Comparison of ENCODE assay signal across 9 cellular contexts in genomic region chr20:11716239-11716944, GRCh38.
DNase-seq lines count a peak whose midpoint lies in the region; ATAC-seq, FAIRE-seq and TF ChIP-seq lines count a peak whose summit lies in the region.
"Had no signal": no experiment of that assay in that cellular context is flagged by ENCODE, and none has a peak within 500 bp of the region (broad histone marks: within the 10 kb centered on the region; RNA-seq: fewer than 3 reads in every experiment).

No MANE protein-coding gene starts in this region.

- peak overlapping the region; percentile 64 for H2AFZ ChIP-seq in neuronal stem cell (ENCODE audit: low read length)

- no CpG with 5 or more reads among the region's 4 CpGs for WGBS in neuronal stem cell (ENCODE audit: extremely low coverage in 2 of 2, insufficient read length in 2 of 2, insufficient replicate concordance in 1 of 2), 2 donors

- H2BK15ac ChIP-seq in neuronal stem cell (ENCODE audit: low read length): no peak overlapping the region

- no peak overlapping the region for H3K4ac ChIP-seq in neuronal stem cell (ENCODE audit: low read length)

- H3K79me1 ChIP-seq in neuronal stem cell (ENCODE audit: low read depth, low read length): no peaks in the 10 kb centered on the region

- no peak overlapping the region for H3K18ac ChIP-seq in neuronal stem cell (ENCODE audit: low read length)

- H3K4me1 ChIP-seq in neuronal stem cell (ENCODE audit: control insufficient read depth in 2 of 2, insufficient read depth in 1 of 2, low read depth in 1 of 2, low read length in 2 of 2): no peaks in the 10 kb centered on the region

- no peak overlapping the region for H3K14ac ChIP-seq in neuronal stem cell (ENCODE audit: low read length)

- no peaks in the 10 kb centered on the region for H3K27me3 ChIP-seq in bronchial epithelial cell (ENCODE audit: control insufficient read depth, insufficient read depth, low read length)
- H3K27me3 ChIP-seq in neuronal stem cell (ENCODE audit: control insufficient read depth in 3 of 3, insufficient read depth in 3 of 3, low read depth in 1 of 3, low read length in 3 of 3): no peaks in the 10 kb centered on the region

- no peak overlapping the region for H2BK120ac ChIP-seq in neuronal stem cell (ENCODE audit: low read depth, low read length)

- no peak overlapping the region for H3K23ac ChIP-seq in neuronal stem cell (ENCODE audit: low read depth, low read length, poor library complexity)

- H2BK12ac ChIP-seq in neuronal stem cell (ENCODE audit: low read length): no peak overlapping the region

- H2BK5ac ChIP-seq in neuronal stem cell (ENCODE audit: low read length): no peak overlapping the region

- no peak overlapping the region for H3K27ac ChIP-seq in neuronal stem cell (replicated peaks; ENCODE audit: low read length)

- TF ChIP-seq POLR2A in GM12892 (IDR thresholded peaks at IDR 0.05; ENCODE audit: low read depth, low read length): no peak

- no peak overlapping the region for H3K4me2 ChIP-seq in neuronal stem cell (ENCODE audit: insufficient read depth, low read length, poor library complexity, severe bottlenecking)

- H3K9ac ChIP-seq in neuronal stem cell (ENCODE audit: low read depth, low read length, poor library complexity): no peak overlapping the region

- H3K36me3 ChIP-seq in bronchial epithelial cell (ENCODE audit: control insufficient read depth, insufficient read depth, low read length): no peaks in the 10 kb centered on the region
- H3K36me3 ChIP-seq in neuronal stem cell (replicated peaks in 1 of 2; ENCODE audit: control insufficient read depth in 2 of 2, insufficient read depth in 2 of 2, low read length in 2 of 2): no peaks in the 10 kb centered on the region

- no peaks in the 10 kb centered on the region for H3K9me3 ChIP-seq in neuronal stem cell (replicated peaks in 1 of 2; ENCODE audit: control insufficient read depth in 2 of 2, insufficient read depth in 1 of 2, low read depth in 1 of 2, low read length in 2 of 2)

- H2AK5ac ChIP-seq in neuronal stem cell (ENCODE audit: low read depth, low read length): no peak overlapping the region

- ATAC-seq in HG03565 (IDR thresholded peaks at IDR 0.05; ENCODE audit: unreplicated experiment) (no peak), GM21526 (IDR thresholded peaks at IDR 0.05; ENCODE audit: low FRiP score, unreplicated experiment) (no peak)

- H3K4me3 ChIP-seq in bronchial epithelial cell (ENCODE audit: low read depth, low read length): no peak overlapping the region
- H3K4me3 ChIP-seq in neuronal stem cell (ENCODE audit: low read length in 2 of 2): no peak overlapping the region
- H3K4me3 ChIP-seq: lung had no signal

- FAIRE-seq in bronchial epithelial cell (lab: Jason Lieb, UNC) (peak; percentile 23), GM12892 (lab: Jason Lieb, UNC) (no peak)

- peak; percentile 76 for DNase-seq in GM04504 (ENCODE audit: low read depth)
- DNase-seq in NCI-H1930 (lab: John Stamatoyannopoulos, UW): peak; percentile 10 to 12
- peak; percentile 37 for DNase-seq in bronchial epithelial cell (ENCODE audit: low read depth)
- DNase-seq in neuronal stem cell (ENCODE audit: low spot score): no peak
- no peak for DNase-seq in GM12892 (ENCODE audit: insufficient read length)
- DNase-seq in activated T-cell treated with anti-CD3 and anti-CD28 coated beads, Interleukin-2, amount 50 U/mL, for 1 hour: no peak

- H4K8ac ChIP-seq in neuronal stem cell (ENCODE audit: low read depth, low read length): no peak overlapping the region

- no peak overlapping the region for H4K91ac ChIP-seq in neuronal stem cell (ENCODE audit: low read depth, low read length, poor library complexity)

- peak; percentile 20 for TF ChIP-seq CTCF in bronchial epithelial cell (IDR thresholded peaks at IDR 0.05; ENCODE audit: insufficient read depth, low read length, severe bottlenecking)

Comparison
In these comparisons a context has a peak if more than half of its experiments do, and no peak if none do; other contexts are left out.
1. DNase-seq: peak in GM04504 (single experiment), NCI-H1930 (2 of 2) and bronchial epithelial cell (single experiment); none in neuronal stem cell (single experiment), GM12892 (single experiment) and activated T-cell treated with anti-CD3 and anti-CD28 coated beads, Interleukin-2, amount 50 U/mL, for 1 hour (single experiment).